In genomic region chr2:9555338-9556120, GRCh38 we compare ENCODE assay signal across 1 cellular context.
A peak's percentile ranks its signal among the peaks of the same experiment; 100 is the strongest.
TF ChIP-seq lines count a peak whose summit lies in the region.

Gene ADAM17 (minus strand): TSS chr2:9555830. CDS start chr2:9555605, 225 bp downstream.

TF ChIP-seq in HepG2, 621 proteins besides CTCF, POLR2A, EP300 and RAD21 (continued from another document and continues in another):
- TF ChIP-seq, protein P1, sequence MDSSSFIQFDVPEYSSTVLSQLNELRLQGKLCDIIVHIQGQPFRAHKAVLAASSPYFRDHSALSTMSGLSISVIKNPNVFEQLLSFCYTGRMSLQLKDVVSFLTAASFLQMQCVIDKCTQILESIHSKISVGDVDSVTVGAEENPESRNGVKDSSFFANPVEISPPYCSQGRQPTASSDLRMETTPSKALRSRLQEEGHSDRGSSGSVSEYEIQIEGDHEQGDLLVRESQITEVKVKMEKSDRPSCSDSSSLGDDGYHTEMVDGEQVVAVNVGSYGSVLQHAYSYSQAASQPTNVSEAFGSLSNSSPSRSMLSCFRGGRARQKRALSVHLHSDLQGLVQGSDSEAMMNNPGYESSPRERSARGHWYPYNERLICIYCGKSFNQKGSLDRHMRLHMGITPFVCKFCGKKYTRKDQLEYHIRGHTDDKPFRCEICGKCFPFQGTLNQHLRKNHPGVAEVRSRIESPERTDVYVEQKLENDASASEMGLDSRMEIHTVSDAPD (CRISPR knock-in tag; IDR thresholded peaks at IDR 0.05) = peak; percentile 26
- TF ChIP-seq, protein P2, sequence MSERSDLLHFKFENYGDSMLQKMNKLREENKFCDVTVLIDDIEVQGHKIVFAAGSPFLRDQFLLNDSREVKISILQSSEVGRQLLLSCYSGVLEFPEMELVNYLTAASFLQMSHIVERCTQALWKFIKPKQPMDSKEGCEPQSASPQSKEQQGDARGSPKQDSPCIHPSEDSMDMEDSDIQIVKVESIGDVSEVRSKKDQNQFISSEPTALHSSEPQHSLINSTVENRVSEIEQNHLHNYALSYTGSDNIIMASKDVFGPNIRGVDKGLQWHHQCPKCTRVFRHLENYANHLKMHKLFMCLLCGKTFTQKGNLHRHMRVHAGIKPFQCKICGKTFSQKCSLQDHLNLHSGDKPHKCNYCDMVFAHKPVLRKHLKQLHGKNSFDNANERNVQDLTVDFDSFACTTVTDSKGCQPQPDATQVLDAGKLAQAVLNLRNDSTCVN (CRISPR knock-in tag; IDR thresholded peaks at IDR 0.05; ENCODE audit: borderline replicate concordance) = peak; percentile 53; the same call in 1 of the 2 replicates
- TF ChIP-seq, protein P3, sequence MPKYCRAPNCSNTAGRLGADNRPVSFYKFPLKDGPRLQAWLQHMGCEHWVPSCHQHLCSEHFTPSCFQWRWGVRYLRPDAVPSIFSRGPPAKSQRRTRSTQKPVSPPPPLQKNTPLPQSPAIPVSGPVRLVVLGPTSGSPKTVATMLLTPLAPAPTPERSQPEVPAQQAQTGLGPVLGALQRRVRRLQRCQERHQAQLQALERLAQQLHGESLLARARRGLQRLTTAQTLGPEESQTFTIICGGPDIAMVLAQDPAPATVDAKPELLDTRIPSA (CRISPR knock-in tag; IDR thresholded peaks at IDR 0.05; ENCODE audit: borderline replicate concordance) = peak; percentile 80; the same call in 1 of the 2 replicates
- TF ChIP-seq GABPB1 (CRISPR knock-in tag; IDR thresholded peaks at IDR 0.05) (peak; percentile 95), EHMT2 (IDR thresholded peaks at IDR 0.05; ENCODE audit: borderline replicate concordance, low read depth, low read length) (no peak), ZC3H4 (CRISPR knock-in tag; IDR thresholded peaks at IDR 0.05; ENCODE audit: borderline replicate concordance) (no peak; the same call in 1 of the 2 replicates), CAMTA2 (CRISPR knock-in tag; IDR thresholded peaks at IDR 0.05; ENCODE audit: borderline replicate concordance) (peak; percentile 68; the same call in 1 of the 2 replicates), ZNF44 (CRISPR knock-in tag; IDR thresholded peaks at IDR 0.05) (no peak; the same call in 1 of the 2 replicates), XRCC5 (optimal IDR thresholded peaks at IDR 0.05; ENCODE audit: low read length) (peak; percentile 90), ZNF263 (CRISPR knock-in tag; IDR thresholded peaks at IDR 0.05) (peak; percentile 57; the same call in 1 of the 2 replicates), PCBP1 (IDR thresholded peaks at IDR 0.05; ENCODE audit: borderline replicate concordance, low read depth, low read length) (no peak), MAF1 (CRISPR knock-in tag; IDR thresholded peaks at IDR 0.05; ENCODE audit: borderline replicate concordance) (no peak; the same call in 1 of the 2 replicates), ZNF101 (CRISPR knock-in tag; IDR thresholded peaks at IDR 0.05; ENCODE audit: borderline replicate concordance, low read depth) (0 out of 2 replicates have a peak, but pooled peaks have one; percentile 62), MAFF (IDR thresholded peaks at IDR 0.05; ENCODE audit: low read depth, low read length) (no peak), ZNF569 (CRISPR knock-in tag; IDR thresholded peaks at IDR 0.05; ENCODE audit: borderline replicate concordance) (no peak; the same call in 1 of the 2 replicates), THAP11 (CRISPR knock-in tag; IDR thresholded peaks at IDR 0.05) (peak; percentile 93), HES4 (CRISPR knock-in tag; IDR thresholded peaks at IDR 0.05; ENCODE audit: borderline replicate concordance) (peak; percentile 59; the same call in 1 of the 2 replicates), ZNF136 (CRISPR knock-in tag; IDR thresholded peaks at IDR 0.05; ENCODE audit: low read depth) (0 out of 2 replicates have a peak, but pooled peaks have one; percentile 35), NFRKB (IDR thresholded peaks at IDR 0.05) (no peak), ZSCAN25 (CRISPR knock-in tag; IDR thresholded peaks at IDR 0.05) (no peak), POLR2AphosphoS2 (IDR thresholded peaks at IDR 0.05; ENCODE audit: low read depth, low read length) (no peak; the same call in 1 of the 2 replicates), ZNF253 (CRISPR knock-in tag; IDR thresholded peaks at IDR 0.05; ENCODE audit: borderline replicate concordance) (peak; percentile 97), POGZ (CRISPR knock-in tag; IDR thresholded peaks at IDR 0.05) (peak; percentile 90), ZNF678 (CRISPR knock-in tag; IDR thresholded peaks at IDR 0.05) (no peak; the same call in none of the 2 replicates), ZNF18 (CRISPR knock-in tag; IDR thresholded peaks at IDR 0.05; ENCODE audit: insufficient replicate concordance) (peak; percentile 88), REXO4 (CRISPR knock-in tag; IDR thresholded peaks at IDR 0.05; ENCODE audit: borderline replicate concordance) (peak; percentile 91; the same call in 1 of the 2 replicates), ZNF772 (CRISPR knock-in tag; IDR thresholded peaks at IDR 0.05) (peak; percentile 88), BORCS8-MEF2B (CRISPR knock-in tag; IDR thresholded peaks at IDR 0.05) (peak; percentile 68; the same call in 1 of the 2 replicates), TRAFD1 (CRISPR knock-in tag; IDR thresholded peaks at IDR 0.05; ENCODE audit: borderline replicate concordance) (no peak), PAX8 (CRISPR knock-in tag; IDR thresholded peaks at IDR 0.05; ENCODE audit: borderline replicate concordance) (peak; percentile 88), FOXP1 (IDR thresholded peaks at IDR 0.05) (no peak), FOXP1 (CRISPR knock-in tag; IDR thresholded peaks at IDR 0.05) (0 out of 2 replicates have a peak, but pooled peaks have one; percentile 9), ISX (CRISPR knock-in tag; conservative IDR thresholded peaks at IDR 0.05) (no peak; the same call in 1 of the 2 replicates), TEAD3 (CRISPR knock-in tag; optimal IDR thresholded peaks at IDR 0.05; ENCODE audit: borderline replicate concordance) (peak; percentile 70), ZNF224 (CRISPR knock-in tag; IDR thresholded peaks at IDR 0.05) (no peak; the same call in 1 of the 2 replicates), ZFP90 (CRISPR knock-in tag; IDR thresholded peaks at IDR 0.05; ENCODE audit: borderline replicate concordance) (peak; percentile 90; the same call in 1 of the 2 replicates), ZNF7 (CRISPR knock-in tag; IDR thresholded peaks at IDR 0.05) (no peak), ZNF775 (CRISPR knock-in tag; IDR thresholded peaks at IDR 0.05; ENCODE audit: borderline replicate concordance) (0 out of 2 replicates have a peak, but pooled peaks have one; percentile 64), RFX3 (CRISPR knock-in tag; IDR thresholded peaks at IDR 0.05) (no peak), SATB2 (CRISPR knock-in tag; IDR thresholded peaks at IDR 0.05) (no peak), TRIM22 (IDR thresholded peaks at IDR 0.05) (no peak), MTA1 (CRISPR knock-in tag; IDR thresholded peaks at IDR 0.05; ENCODE audit: borderline replicate concordance) (peak; percentile 89)
- TF ChIP-seq, protein P4, sequence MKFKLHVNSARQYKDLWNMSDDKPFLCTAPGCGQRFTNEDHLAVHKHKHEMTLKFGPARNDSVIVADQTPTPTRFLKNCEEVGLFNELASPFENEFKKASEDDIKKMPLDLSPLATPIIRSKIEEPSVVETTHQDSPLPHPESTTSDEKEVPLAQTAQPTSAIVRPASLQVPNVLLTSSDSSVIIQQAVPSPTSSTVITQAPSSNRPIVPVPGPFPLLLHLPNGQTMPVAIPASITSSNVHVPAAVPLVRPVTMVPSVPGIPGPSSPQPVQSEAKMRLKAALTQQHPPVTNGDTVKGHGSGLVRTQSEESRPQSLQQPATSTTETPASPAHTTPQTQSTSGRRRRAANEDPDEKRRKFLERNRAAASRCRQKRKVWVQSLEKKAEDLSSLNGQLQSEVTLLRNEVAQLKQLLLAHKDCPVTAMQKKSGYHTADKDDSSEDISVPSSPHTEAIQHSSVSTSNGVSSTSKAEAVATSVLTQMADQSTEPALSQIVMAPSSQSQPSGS (CRISPR knock-in tag; IDR thresholded peaks at IDR 0.05) = 0 out of 2 replicates have a peak, but pooled peaks have one; percentile 29
- TF ChIP-seq, protein P5, sequence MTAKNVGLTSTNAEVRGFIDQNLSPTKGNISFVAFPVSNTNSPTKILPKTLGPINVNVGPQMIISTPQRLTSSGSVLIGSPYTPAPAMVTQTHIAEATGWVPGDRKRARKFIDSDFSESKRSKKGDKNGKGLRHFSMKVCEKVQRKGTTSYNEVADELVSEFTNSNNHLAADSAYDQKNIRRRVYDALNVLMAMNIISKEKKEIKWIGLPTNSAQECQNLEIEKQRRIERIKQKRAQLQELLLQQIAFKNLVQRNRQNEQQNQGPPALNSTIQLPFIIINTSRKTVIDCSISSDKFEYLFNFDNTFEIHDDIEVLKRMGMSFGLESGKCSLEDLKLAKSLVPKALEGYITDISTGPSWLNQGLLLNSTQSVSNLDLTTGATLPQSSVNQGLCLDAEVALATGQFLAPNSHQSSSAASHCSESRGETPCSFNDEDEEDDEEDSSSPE (CRISPR knock-in tag; IDR thresholded peaks at IDR 0.05) = peak; percentile 94
- TF ChIP-seq, protein P6, sequence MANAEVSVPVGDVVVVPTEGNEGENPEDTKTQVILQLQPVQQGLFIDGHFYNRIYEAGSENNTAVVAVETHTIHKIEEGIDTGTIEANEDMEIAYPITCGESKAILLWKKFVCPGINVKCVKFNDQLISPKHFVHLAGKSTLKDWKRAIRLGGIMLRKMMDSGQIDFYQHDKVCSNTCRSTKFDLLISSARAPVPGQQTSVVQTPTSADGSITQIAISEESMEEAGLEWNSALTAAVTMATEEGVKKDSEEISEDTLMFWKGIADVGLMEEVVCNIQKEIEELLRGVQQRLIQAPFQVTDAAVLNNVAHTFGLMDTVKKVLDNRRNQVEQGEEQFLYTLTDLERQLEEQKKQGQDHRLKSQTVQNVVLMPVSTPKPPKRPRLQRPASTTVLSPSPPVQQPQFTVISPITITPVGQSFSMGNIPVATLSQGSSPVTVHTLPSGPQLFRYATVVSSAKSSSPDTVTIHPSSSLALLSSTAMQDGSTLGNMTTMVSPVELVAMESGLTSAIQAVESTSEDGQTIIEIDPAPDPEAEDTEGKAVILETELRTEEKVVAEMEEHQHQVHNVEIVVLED (CRISPR knock-in tag; IDR thresholded peaks at IDR 0.05; ENCODE audit: borderline replicate concordance) = peak; percentile 96
- TF ChIP-seq, protein P7, sequence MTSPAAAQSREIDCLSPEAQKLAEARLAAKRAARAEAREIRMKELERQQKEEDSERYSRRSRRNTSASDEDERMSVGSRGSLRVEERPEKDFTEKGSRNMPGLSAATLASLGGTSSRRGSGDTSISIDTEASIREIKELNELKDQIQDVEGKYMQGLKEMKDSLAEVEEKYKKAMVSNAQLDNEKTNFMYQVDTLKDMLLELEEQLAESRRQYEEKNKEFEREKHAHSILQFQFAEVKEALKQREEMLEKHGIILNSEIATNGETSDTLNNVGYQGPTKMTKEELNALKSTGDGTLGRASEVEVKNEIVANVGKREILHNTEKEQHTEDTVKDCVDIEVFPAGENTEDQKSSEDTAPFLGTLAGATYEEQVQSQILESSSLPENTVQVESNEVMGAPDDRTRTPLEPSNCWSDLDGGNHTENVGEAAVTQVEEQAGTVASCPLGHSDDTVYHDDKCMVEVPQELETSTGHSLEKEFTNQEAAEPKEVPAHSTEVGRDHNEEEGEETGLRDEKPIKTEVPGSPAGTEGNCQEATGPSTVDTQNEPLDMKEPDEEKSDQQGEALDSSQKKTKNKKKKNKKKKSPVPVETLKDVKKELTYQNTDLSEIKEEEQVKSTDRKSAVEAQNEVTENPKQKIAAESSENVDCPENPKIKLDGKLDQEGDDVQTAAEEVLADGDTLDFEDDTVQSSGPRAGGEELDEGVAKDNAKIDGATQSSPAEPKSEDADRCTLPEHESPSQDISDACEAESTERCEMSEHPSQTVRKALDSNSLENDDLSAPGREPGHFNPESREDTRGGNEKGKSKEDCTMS (CRISPR knock-in tag; conservative IDR thresholded peaks at IDR 0.05) = no peak
- TF ChIP-seq, protein P8, sequence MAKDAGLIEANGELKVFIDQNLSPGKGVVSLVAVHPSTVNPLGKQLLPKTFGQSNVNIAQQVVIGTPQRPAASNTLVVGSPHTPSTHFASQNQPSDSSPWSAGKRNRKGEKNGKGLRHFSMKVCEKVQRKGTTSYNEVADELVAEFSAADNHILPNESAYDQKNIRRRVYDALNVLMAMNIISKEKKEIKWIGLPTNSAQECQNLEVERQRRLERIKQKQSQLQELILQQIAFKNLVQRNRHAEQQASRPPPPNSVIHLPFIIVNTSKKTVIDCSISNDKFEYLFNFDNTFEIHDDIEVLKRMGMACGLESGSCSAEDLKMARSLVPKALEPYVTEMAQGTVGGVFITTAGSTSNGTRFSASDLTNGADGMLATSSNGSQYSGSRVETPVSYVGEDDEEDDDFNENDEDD (CRISPR knock-in tag; IDR thresholded peaks at IDR 0.05; ENCODE audit: borderline replicate concordance) = peak; percentile 94
